ENCODE assay signal across 1 cellular context in the genomic region with DNA sequence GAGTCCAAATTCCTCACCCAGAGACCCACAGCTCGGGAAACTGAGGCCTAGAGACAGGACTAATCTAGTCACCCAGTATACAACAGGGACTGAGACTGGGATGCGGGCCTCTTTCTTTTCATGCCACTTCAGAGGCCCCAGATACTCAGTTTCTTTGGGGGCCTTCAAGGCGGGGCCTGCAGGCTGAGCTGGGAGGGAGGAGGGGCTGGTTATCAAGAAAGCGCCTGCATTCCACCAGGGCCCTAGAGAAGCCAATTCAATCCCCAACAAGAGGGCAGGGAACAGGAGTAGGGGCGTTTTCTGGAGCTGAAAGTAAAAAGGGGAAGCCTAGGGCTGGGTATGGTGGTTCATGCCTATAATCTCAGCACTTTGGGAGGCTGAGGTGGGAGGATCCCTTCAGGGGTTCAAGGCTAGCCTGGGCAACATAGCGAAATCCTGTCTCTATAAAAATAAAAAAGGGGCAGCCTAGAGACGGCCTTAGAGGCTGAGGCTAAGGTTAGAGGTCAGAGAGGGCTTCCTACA.
TF ChIP-seq lines count a peak whose summit lies in the region.

No MANE protein-coding gene starts in this region.

TF ChIP-seq in HepG2, 621 proteins besides CTCF, POLR2A, EP300 and RAD21:
- TF ChIP-seq ZNF44 (CRISPR knock-in tag; IDR thresholded peaks at IDR 0.05): no peak
- no peak for TF ChIP-seq ZKSCAN5 (CRISPR knock-in tag; IDR thresholded peaks at IDR 0.05)
- no peak for TF ChIP-seq POLR2AphosphoS2 (IDR thresholded peaks at IDR 0.05; ENCODE audit: low read depth, low read length)
